ENCODE assay signal across 10 cellular contexts in genomic region chr11:3095712-3096361, GRCh38. TPM values are rescaled to one million over a fixed set of nuclear protein-coding genes. Genes with fewer than 3 reads are reported as not detected.
DNase-seq lines count a peak whose midpoint lies in the region; ATAC-seq, FAIRE-seq and TF ChIP-seq lines count a peak whose summit lies in the region.
"Had no signal": no experiment of that assay in that cellular context is flagged by ENCODE, and none has a peak within 500 bp of the region (broad histone marks: within the 10 kb centered on the region; RNA-seq: fewer than 3 reads in every experiment).

No MANE protein-coding gene starts in this region.

- no peak overlapping the region for H3K4me3 ChIP-seq in AG09309 (ENCODE audit: control insufficient read depth, low read depth, low read length)
- H3K4me3 ChIP-seq in SK-N-SH (ENCODE audit: low read depth in 2 of 2, low read length in 1 of 2): peak overlapping the region in 1 of 2 experiments; percentile 43; a peak in 2 of 4 replicates

- no peaks in the 10 kb centered on the region for H3K9me3 ChIP-seq in SK-N-SH

- no peaks in the 10 kb centered on the region for H3K79me2 ChIP-seq in SK-N-SH (ENCODE audit: insufficient read depth)

- peak overlapping the region; percentile 57 for H3K4me2 ChIP-seq in SK-N-SH

- H3K36me3 ChIP-seq in SK-N-SH (replicated peaks in 1 of 2; ENCODE audit: control insufficient read depth in 1 of 2, insufficient read depth in 2 of 2, low read length in 1 of 2): peaks cover 0 to 11% of the 10 kb centered on the region in 2 experiments

- H3K9me3 Mint-ChIP-seq in activated T-helper 1 cell treated with anti-CD3 and anti-CD28 coated beads, Interleukin-12 subunit alpha, Interleukin-12 subunit beta, Interleukin-2, Interleukin-4 antibody, amounts not matched to agents 30 ng/mL and 10 ng/mL and 1 ng/mL, durations not matched to agents 14 hours and 24 hours and 36 hours: no peaks in the 10 kb centered on the region
- H3K9me3 Mint-ChIP-seq: nephron had no signal

- intact Hi-C loops in activated T-helper 1 cell treated with anti-CD3 and anti-CD28 coated beads, Interleukin-12 subunit alpha, Interleukin-12 subunit beta, Interleukin-2, Interleukin-4 antibody, amounts not matched to agents 30 ng/mL and 10 ng/mL and 1 ng/mL, durations not matched to agents 14 hours and 24 hours and 36 hours (cut with micrococcal nuclease): no loop called here

- H3F3A ChIP-seq in SK-N-SH (replicated peaks; ENCODE audit: insufficient read depth): peaks cover 13% of the 10 kb centered on the region

- CTCF ChIA-PET in SK-N-SH (lab: Yijun Ruan, JAX): interaction anchor here (1.0 kb wide), 1 partner anchor 147 kb away, joined by 3 read pairs; no protein-coding TSS in a partner anchor

- no peaks in the 10 kb centered on the region for H3K9me2 ChIP-seq in SK-N-SH

- H3K27me3 ChIP-seq in SK-N-SH (ENCODE audit: insufficient read depth): no peaks in the 10 kb centered on the region

- H3K4me3 Mint-ChIP-seq in activated T-helper 1 cell treated with anti-CD3 and anti-CD28 coated beads, Interleukin-12 subunit alpha, Interleukin-12 subunit beta, Interleukin-2, Interleukin-4 antibody, amounts not matched to agents 30 ng/mL and 10 ng/mL and 1 ng/mL, durations not matched to agents 14 hours and 24 hours and 36 hours: no peak overlapping the region
- H3K4me3 Mint-ChIP-seq: activated naive CD8-positive, alpha-beta T cell; nephron had no signal

- no peak overlapping the region for H3K27ac Mint-ChIP-seq in activated T-helper 1 cell treated with anti-CD3 and anti-CD28 coated beads, Interleukin-12 subunit alpha, Interleukin-12 subunit beta, Interleukin-2, Interleukin-4 antibody, amounts not matched to agents 30 ng/mL and 10 ng/mL and 1 ng/mL, durations not matched to agents 14 hours and 24 hours and 36 hours
- H3K27ac Mint-ChIP-seq: activated naive CD8-positive, alpha-beta T cell had no signal

- TF ChIP-seq CTCF in AG09309 (IDR thresholded peaks at IDR 0.05; ENCODE audit: control insufficient read depth, insufficient read depth, low read depth, low read length, missing control alignments) (no peak), SK-N-SH (IDR thresholded peaks at IDR 0.05) (no peak), omental fat pad (IDR thresholded peaks at IDR 0.05) (no peak)

- peak overlapping the region in 1 of 2 experiments; percentile 79; a peak in 2 of 4 replicates for H3K27ac ChIP-seq in SK-N-SH (ENCODE audit: low read depth in 2 of 2, low read length in 1 of 2)

- WGBS in SK-N-SH (ENCODE audit: low lambda C conversion rate): 46% methylated on average over 15 of the region's 15 CpGs

- DNase-seq in AG09309 (ENCODE audit: low read depth) (peak; percentile 25), SK-N-SH (no peak), fibroblast of the conjunctiva (ENCODE audit: low read depth) (peak; percentile 59), omental fat pad (ENCODE audit: low spot score) (peak; percentile 20), cerebellar nuclear complex (lab: John Stamatoyannopoulos, UW) (no peak), HuH-7 (ENCODE audit: low spot score) (no peak), GM19239 (ENCODE audit: insufficient read length, low spot score) (no peak)
- DNase-seq in activated T-helper 1 cell treated with anti-CD3 and anti-CD28 coated beads, Interleukin-12 subunit alpha, Interleukin-12 subunit beta, Interleukin-2, Interleukin-4 antibody, amounts not matched to agents 30 ng/mL and 10 ng/mL and 1 ng/mL, durations not matched to agents 14 hours and 24 hours and 36 hours (ENCODE audit: low spot score): no peak

- H3K27me3 Mint-ChIP-seq in activated T-helper 1 cell treated with anti-CD3 and anti-CD28 coated beads, Interleukin-12 subunit alpha, Interleukin-12 subunit beta, Interleukin-2, Interleukin-4 antibody, amounts not matched to agents 30 ng/mL and 10 ng/mL and 1 ng/mL, durations not matched to agents 14 hours and 24 hours and 36 hours (ENCODE audit: insufficient read depth): no peaks in the 10 kb centered on the region
- H3K27me3 Mint-ChIP-seq: activated naive CD8-positive, alpha-beta T cell had no signal

- ATAC-seq in omental fat pad (ENCODE audit: low FRiP score): no peak

- POLR2A ChIA-PET in SK-N-SH (lab: Yijun Ruan, JAX): no interaction called here

- no peak overlapping the region for H3K9ac ChIP-seq in SK-N-SH

- no peak for TF ChIP-seq RAD21 in SK-N-SH (IDR thresholded peaks at IDR 0.05; ENCODE audit: low read length)

- H2AFZ ChIP-seq in SK-N-SH (ENCODE audit: low read depth): peak overlapping the region; percentile 56; the same call in 1 of the 2 replicates

- H3K4me1 ChIP-seq in SK-N-SH (ENCODE audit: control insufficient read depth in 1 of 2, insufficient read depth in 2 of 2, low read depth in 1 of 2, low read length in 1 of 2): peaks cover 0 to 9% of the 10 kb centered on the region in 2 experiments; a peak in 2 of 4 replicates

- H4K20me1 ChIP-seq in SK-N-SH (ENCODE audit: insufficient read depth): 0 out of 2 replicates have a peak, but pooled peaks cover 5% of the 10 kb centered on the region

- H3K36me3 Mint-ChIP-seq in activated T-helper 1 cell treated with anti-CD3 and anti-CD28 coated beads, Interleukin-12 subunit alpha, Interleukin-12 subunit beta, Interleukin-2, Interleukin-4 antibody, amounts not matched to agents 30 ng/mL and 10 ng/mL and 1 ng/mL, durations not matched to agents 14 hours and 24 hours and 36 hours (ENCODE audit: low read depth): no peaks in the 10 kb centered on the region

- TF ChIP-seq EP300 in SK-N-SH (IDR thresholded peaks at IDR 0.05; ENCODE audit: borderline replicate concordance in 1 of 2, low read depth in 1 of 2, low read length in 1 of 2): no peak

- no peak for FAIRE-seq in GM19239 (lab: Jason Lieb, UNC)

- no peaks in the 10 kb centered on the region for H3K4me1 Mint-ChIP-seq in activated T-helper 1 cell treated with anti-CD3 and anti-CD28 coated beads, Interleukin-12 subunit alpha, Interleukin-12 subunit beta, Interleukin-2, Interleukin-4 antibody, amounts not matched to agents 30 ng/mL and 10 ng/mL and 1 ng/mL, durations not matched to agents 14 hours and 24 hours and 36 hours (ENCODE audit: low read depth)
- H3K4me1 Mint-ChIP-seq: nephron had no signal

TF ChIP-seq in SK-N-SH, 30 proteins besides CTCF, POLR2A, EP300 and RAD21 (continues in another document):
- no peak for TF ChIP-seq PBX3 (IDR thresholded peaks at IDR 0.05)
- TF ChIP-seq TCF12 (IDR thresholded peaks at IDR 0.05): peak; percentile 42; the same call in 1 of the 2 replicates
- TF ChIP-seq RXRA (IDR thresholded peaks at IDR 0.05; ENCODE audit: borderline replicate concordance, low read depth): no peak
- TF ChIP-seq POLR2AphosphoS5 (IDR thresholded peaks at IDR 0.05; ENCODE audit: low read depth, low read length): no peak
- TF ChIP-seq USF1 (IDR thresholded peaks at IDR 0.05; ENCODE audit: borderline replicate concordance, low read depth): no peak
- peak; percentile 42; the same call in 1 of the 2 replicates for TF ChIP-seq MAX (IDR thresholded peaks at IDR 0.05; ENCODE audit: low read depth)
- peak; percentile 60; the same call in 1 of the 2 replicates for TF ChIP-seq FOSL2 (IDR thresholded peaks at IDR 0.05; ENCODE audit: borderline replicate concordance, low read depth)

RNA-seq across cellular contexts. Expression of gene CARS1, which starts 38.6 kb away (rescaled TPM):
- polyA plus RNA-seq in SK-N-SH (2012; rRNA removed): 52.1 and 65.2 TPM in 2 replicates
- polyA plus RNA-seq in SK-N-SH (2012; cell fraction: cytosol; rRNA removed): 44.2 and 44.3 TPM in 2 replicates
- polyA plus RNA-seq in SK-N-SH (2012; cell fraction: nucleus; rRNA removed): 139 and 179 TPM in 2 replicates
- 10 to 100 TPM; 40.6 to 69.7 (median 57.8) TPM for total RNA-seq in omental fat pad
- 60.5 and 63.6 TPM in 2 replicates for total RNA-seq in activated T-helper 1 cell treated with anti-CD3 and anti-CD28 coated beads, Interleukin-12 subunit alpha, Interleukin-12 subunit beta, Interleukin-2, Interleukin-4 antibody, amounts not matched to agents 30 ng/mL and 10 ng/mL and 1 ng/mL, durations not matched to agents 14 hours and 24 hours and 36 hours

Comparison
In these comparisons a context has a peak if more than half of its experiments do, and no peak if none do; other contexts are left out.
1. DNase-seq: peak in AG09309 (single experiment), fibroblast of the conjunctiva (single experiment) and omental fat pad (single experiment); none in SK-N-SH (single experiment), cerebellar nuclear complex (0 of 2), HuH-7 (single experiment), activated T-helper 1 cell treated with anti-CD3 and anti-CD28 coated beads, Interleukin-12 subunit alpha, Interleukin-12 subunit beta, Interleukin-2, Interleukin-4 antibody, amounts not matched to agents 30 ng/mL and 10 ng/mL and 1 ng/mL, durations not matched to agents 14 hours and 24 hours and 36 hours (single experiment) and GM19239 (single experiment).